29 cellular contexts compared by ENCODE assay signal in genomic region chr4:180567080-180567479, GRCh38.
"Had no signal": no experiment of that assay in that cellular context is flagged by ENCODE, and none has a peak within 500 bp of the region (broad histone marks: within the 10 kb centered on the region; RNA-seq: fewer than 3 reads in every experiment).

No MANE protein-coding gene starts in this region.

- FAIRE-seq: islet of Langerhans, kidney had no signal

- H2AFZ ChIP-seq: neural progenitor cell had no signal

- H3K36me3 ChIP-seq: left lung, lower lobe of right lung, neural progenitor cell, ovary, prostate gland, suprapubic skin, thoracic aorta, tibial artery, uterus had no signal

- H3K4me1 ChIP-seq: left lung, lower lobe of right lung, neural progenitor cell, prostate gland, suprapubic skin, tibial artery, uterus had no signal

- H3K4me1 Mint-ChIP-seq: immature natural killer cell; stimulated activated effector memory CD8-positive, alpha-beta T cell treated with anti-CD3 and anti-CD28 coated beads, Interleukin-12 subunit alpha, Interleukin-12 subunit beta, amount 100 ng/mL, for 72 hours had no signal

- H3K4me3 ChIP-seq: left lung, lower lobe of right lung, neural progenitor cell, ovary, prostate gland, skin epidermis, suprapubic skin, thoracic aorta, tibial artery, uterus had no signal

- H3K4me3 Mint-ChIP-seq: immature natural killer cell; naive thymus-derived CD8-positive, alpha-beta T cell; nephron; neural progenitor cell; stimulated activated effector memory CD8-positive, alpha-beta T cell treated with anti-CD3 and anti-CD28 coated beads, Interleukin-12 subunit alpha, Interleukin-12 subunit beta, amount 100 ng/mL, for 72 hours; stimulated activated naive CD8-positive, alpha-beta T cell treated with anti-CD3 and anti-CD28 coated beads, Interleukin-15, Interleukin-2, amounts not matched to agents 100 ng/mL and 50 ng/mL, for 24 hours had no signal

- H3K36me3 Mint-ChIP-seq: naive thymus-derived CD8-positive, alpha-beta T cell; neural progenitor cell; stimulated activated effector memory CD8-positive, alpha-beta T cell treated with anti-CD3 and anti-CD28 coated beads, Interleukin-12 subunit alpha, Interleukin-12 subunit beta, amount 100 ng/mL, for 72 hours had no signal

- H3K9ac ChIP-seq: neural progenitor cell had no signal

- H3K27ac ChIP-seq: left lung, lower lobe of right lung, neural progenitor cell, ovary, prostate gland, skin epidermis, suprapubic skin, thoracic aorta, tibial artery, uterus had no signal

- DNase-seq: hypothalamus; immature natural killer cell; kidney; left colon; left lung; lower lobe of right lung; mammary epithelial cell; mesenchymal stem cell; naive thymus-derived CD8-positive, alpha-beta T cell; ovary; retina; right cardiac atrium; stimulated activated CD4-positive, alpha-beta T cell treated with anti-CD3 and anti-CD28 coated beads, Interleukin-12 subunit alpha, Interleukin-12 subunit beta, amount 100 ng/mL, for 4 hours; stimulated activated CD4-positive, alpha-beta T cell treated with anti-CD3 and anti-CD28 coated beads, Interleukin-15, amount 100 ng/mL, for 24 hours; stimulated activated CD4-positive, alpha-beta T cell treated with anti-CD3 and anti-CD28 coated beads, Interleukin-2, amount 100 ng/mL, for 24 hours; stimulated activated CD4-positive, alpha-beta T cell treated with anti-CD3 and anti-CD28 coated beads, Interleukin-4, amount 100 ng/mL, for 1 hour; stimulated activated naive CD4-positive, alpha-beta T cell; tibial artery; trophoblast cell; uterus had no signal

- H3K4me2 ChIP-seq: neural progenitor cell had no signal

- ATAC-seq: left colon; left lung; naive thymus-derived CD8-positive, alpha-beta T cell; right cardiac atrium had no signal

- H3K9me3 Mint-ChIP-seq: nephron had no signal

- H3K27me3 Mint-ChIP-seq: naive thymus-derived CD8-positive, alpha-beta T cell; stimulated activated naive CD8-positive, alpha-beta T cell treated with anti-CD3 and anti-CD28 coated beads, Interleukin-15, Interleukin-2, amounts not matched to agents 100 ng/mL and 50 ng/mL, for 24 hours had no signal

- H3K27ac Mint-ChIP-seq: immature natural killer cell; nephron; neural progenitor cell; stimulated activated effector memory CD8-positive, alpha-beta T cell treated with anti-CD3 and anti-CD28 coated beads, Interleukin-12 subunit alpha, Interleukin-12 subunit beta, amount 100 ng/mL, for 72 hours; stimulated activated naive CD8-positive, alpha-beta T cell treated with anti-CD3 and anti-CD28 coated beads, Interleukin-15, Interleukin-2, amounts not matched to agents 100 ng/mL and 50 ng/mL, for 24 hours had no signal

- H3K9me3 ChIP-seq: left lung, lower lobe of right lung, ovary, prostate gland, suprapubic skin, thoracic aorta, tibial artery, uterus had no signal

- H3K27me3 ChIP-seq: left lung, neural progenitor cell, ovary, suprapubic skin, tibial artery, uterus had no signal
